14 cellular contexts compared by ENCODE assay signal in genomic region chr22:50485221-50486131, GRCh38. TPM values are rescaled to one million over a fixed set of nuclear protein-coding genes. Genes with fewer than 3 reads are reported as not detected.
DNase-seq lines count a peak whose midpoint lies in the region; ATAC-seq and TF ChIP-seq lines count a peak whose summit lies in the region.
"Had no signal": no experiment of that assay in that cellular context is flagged by ENCODE, and none has a peak within 500 bp of the region (broad histone marks: within the 10 kb centered on the region; RNA-seq: fewer than 3 reads in every experiment).

No MANE protein-coding gene starts in this region.

- intact Hi-C loops in stomach (cut with DNase I; ENCODE audit: low total_unique reads): no loop called here

- ATAC-seq in esophagus mucosa: peak; percentile 6
- no peak for ATAC-seq in HG02678 (IDR thresholded peaks at IDR 0.05; ENCODE audit: unreplicated experiment)

- DNase-seq in NCI-H345 (lab: John Stamatoyannopoulos, UW): peak; percentile 24
- no peak for DNase-seq in NCI-H345 treated with DMSO at 0.1 percent for 48 hours (lab: John Stamatoyannopoulos, UW; ENCODE audit: unreplicated experiment)
- peak; percentile 38 for DNase-seq in MG63
- peak; percentile 86 for DNase-seq in stomach
- DNase-seq in NCI-H526 treated with DMSO at 0.1 percent for 48 hours (lab: John Stamatoyannopoulos, UW): no peak
- no peak for DNase-seq in NCI-H1092 (lab: John Stamatoyannopoulos, UW)
- DNase-seq: activated T-cell treated with anti-CD3 and anti-CD28 coated beads, Interleukin-2, amount 50 U/mL, for 1 hour; anterior cingulate cortex; foreskin melanocyte; NCI-H524; WERI-Rb-1 had no signal

- no peaks in the 10 kb centered on the region for H3K9me3 ChIP-seq in MG63
- no peaks in the 10 kb centered on the region for H3K9me3 ChIP-seq in stomach
- H3K9me3 ChIP-seq: tibial nerve had no signal

- TF ChIP-seq EP300 in stomach (IDR thresholded peaks at IDR 0.05): no peak

- H3K36me3 ChIP-seq in MG63: peaks cover 12% of the 10 kb centered on the region
- no peaks in the 10 kb centered on the region for H3K36me3 ChIP-seq in stomach
- H3K36me3 ChIP-seq: tibial nerve, WERI-Rb-1 had no signal

- H3K27me3 ChIP-seq in MG63 (no peaks in the 10 kb centered on the region), stomach (peaks cover 7 to 85% (median 25%) of the 10 kb centered on the region in 3 donors)

- H3K4me3 ChIP-seq in MG63 (no peak overlapping the region), stomach (no peak overlapping the region)
- H3K4me3 ChIP-seq: tibial nerve had no signal

- H3K27ac ChIP-seq in stomach: peak overlapping the region in 3 of 5 donors; percentile 12 to 74 (median 60)
- H3K27ac ChIP-seq: tibial nerve, WERI-Rb-1 had no signal

- TF ChIP-seq POLR2A in stomach (IDR thresholded peaks at IDR 0.05): no peak

- peaks cover 24 to 51% (median 46%) of the 10 kb centered on the region in 4 donors for H3K4me1 ChIP-seq in stomach

- no peak for TF ChIP-seq CTCF in stomach (IDR thresholded peaks at IDR 0.05)

- WGBS in stomach, 5 donors: 46 to 55% (median 50%) methylated on average over 29 of the region's 29 CpGs

RNA-seq across cellular contexts. Expression of gene MIOX, which starts 1.2 kb away (rescaled TPM):
- 0.35 TPM in 1 of 2 replicates, not detected in the other for total RNA-seq in MG63 (2014; rRNA removed; shearing (Covaris generic); ENCODE audit: low replicate concordance)
- total RNA-seq in esophagus mucosa (not detected), stomach (not detected)
- polyA plus RNA-seq in stomach: under 1 TPM in 1 of 3 donors, not detected in 2; 0.40 TPM
- total RNA-seq: tibial nerve had no signal

RNA-seq across cellular contexts. Expression of gene ADM2, which starts 4.1 kb away (rescaled TPM):
- 2.2 and 6.9 TPM in 2 replicates for total RNA-seq in MG63 (2014; rRNA removed; shearing (Covaris generic); ENCODE audit: low replicate concordance)
- total RNA-seq in esophagus mucosa (11.7 TPM), stomach (1 to 10 TPM in 1 of 5 donors, under 1 TPM in 1, not detected in 3; 0.37 to 1.3 TPM)
- polyA plus RNA-seq in stomach: 1 to 10 TPM; 1.5 to 3.7 (median 1.6) TPM
- total RNA-seq: tibial nerve had no signal

RNA-seq across cellular contexts. Expression of gene SBF1, which starts 10.6 kb away (rescaled TPM):
- 38.7 and 66.1 TPM in 2 replicates for total RNA-seq in MG63 (2014; rRNA removed; shearing (Covaris generic); ENCODE audit: low replicate concordance)
- total RNA-seq in esophagus mucosa (55.0 TPM), stomach (100 to 1,000 TPM in 1 of 5 donors, 10 to 100 TPM in 4; 34.9 to 122 (median 65.2) TPM)
- 10 to 100 TPM in 2 of 3 donors, 1 to 10 TPM in 1; 9.6 to 42.3 (median 25.0) TPM for polyA plus RNA-seq in stomach

RNA-seq across cellular contexts. Expression of gene LMF2, which starts 22.0 kb away (rescaled TPM):
- total RNA-seq in MG63 (2014; rRNA removed; shearing (Covaris generic); ENCODE audit: low replicate concordance): 23.0 and 30.3 TPM in 2 replicates
- 43.7 TPM for total RNA-seq in esophagus mucosa
- total RNA-seq in stomach: 100 to 1,000 TPM in 1 of 5 donors, 10 to 100 TPM in 4; 11.9 to 212 (median 58.5) TPM
- 10 to 100 TPM; 13.1 to 73.4 (median 25.6) TPM for polyA plus RNA-seq in stomach

RNA-seq across cellular contexts. Expression of gene NCAPH2, which starts 22.5 kb away (rescaled TPM):
- 68.0 and 102 TPM in 2 replicates for total RNA-seq in MG63 (2014; rRNA removed; shearing (Covaris generic); ENCODE audit: low replicate concordance)
- total RNA-seq in esophagus mucosa: 37.1 TPM
- total RNA-seq in stomach: 10 to 100 TPM; 12.9 to 34.8 (median 23.2) TPM
- 10 to 100 TPM; 34.5 to 47.9 (median 38.4) TPM for polyA plus RNA-seq in stomach

Comparison
In these comparisons a context has a peak if more than half of its experiments do, and no peak if none do; other contexts are left out.
1. DNase-seq: peak in NCI-H345 (single experiment), MG63 (single experiment) and stomach (single experiment); none in NCI-H345 treated with DMSO at 0.1 percent for 48 hours (single experiment), NCI-H526 treated with DMSO at 0.1 percent for 48 hours (single experiment) and NCI-H1092 (single experiment).